In the genomic region with DNA sequence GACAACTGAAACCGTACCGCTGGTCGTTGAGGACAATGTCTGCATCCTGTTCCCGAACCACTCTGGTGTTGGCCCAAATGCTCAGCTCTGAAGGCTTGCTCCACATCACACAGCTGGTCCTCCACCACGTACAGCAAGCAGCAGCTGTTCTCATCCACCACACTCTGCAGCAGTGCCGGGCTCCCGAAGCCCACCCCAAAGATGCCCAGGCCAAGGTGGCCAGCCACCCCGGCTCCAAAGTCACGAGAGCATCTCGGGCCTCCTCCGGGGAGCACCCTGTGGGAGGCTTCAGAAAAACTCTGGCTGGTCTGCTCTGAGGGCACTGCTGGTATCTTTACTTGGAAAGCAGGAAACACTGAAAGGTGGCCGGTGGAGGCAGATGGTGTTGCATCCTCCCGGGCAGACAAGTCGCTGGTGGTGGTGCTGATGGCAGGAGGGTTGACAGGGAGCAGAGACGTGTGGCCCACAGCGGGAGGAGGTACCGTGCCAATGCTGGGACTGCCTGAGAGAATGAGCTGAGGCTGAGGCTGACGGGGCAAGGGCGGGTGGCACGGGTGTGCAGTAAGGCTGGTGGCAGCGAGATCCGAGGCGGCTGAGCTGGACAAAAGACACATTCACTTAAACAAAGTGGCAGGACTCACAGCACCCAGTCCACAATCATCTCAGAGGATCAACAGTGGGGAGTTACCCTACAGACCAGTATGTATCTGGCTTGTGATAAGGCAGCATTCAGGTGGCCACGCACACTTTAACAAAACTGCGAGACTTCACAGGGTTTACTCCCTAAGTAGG, we compare ENCODE assay signal across 9 cellular contexts. TPM values are rescaled to one million over a fixed set of nuclear protein-coding genes. Genes with fewer than 3 reads are reported as not detected.
DNase-seq lines count a peak whose midpoint lies in the region; ATAC-seq and TF ChIP-seq lines count a peak whose summit lies in the region.
"Had no signal": no experiment of that assay in that cellular context is flagged by ENCODE, and none has a peak within 500 bp of the region (broad histone marks: within the 10 kb centered on the region; RNA-seq: fewer than 3 reads in every experiment).

No MANE protein-coding gene starts in this region.

- peaks cover 23% of the 10 kb centered on the region for H3K36me3 ChIP-seq in RWPE2 (ENCODE audit: low read depth)

- no peak overlapping the region for H3K27ac ChIP-seq in RWPE2 (ENCODE audit: poor library complexity, severe bottlenecking)

- intact Hi-C loops in Calu3 (cut with micrococcal nuclease; ENCODE audit: unreplicated experiment) (no loop called here), lower leg skin (cut with DNase I; ENCODE audit: low total_unique reads) (no loop called here), posterior vena cava (cut with DNase I) (no loop called here)

- H3K9me3 Mint-ChIP-seq in Calu3 (ENCODE audit: low read depth, unreplicated experiment) (no peaks in the 10 kb centered on the region), neural crest cell (no peaks in the 10 kb centered on the region)

- peaks cover 7% of the 10 kb centered on the region for H3K27me3 ChIP-seq in RWPE2 (ENCODE audit: insufficient read depth, poor library complexity, severe bottlenecking)

- DNase-seq in Calu3 (no peak), RWPE2 (ENCODE audit: low spot score) (peak; percentile 62), epithelial cell of esophagus (ENCODE audit: low read depth) (no peak), neural crest cell (ENCODE audit: low read depth, low spot score) (no peak), lower leg skin (ENCODE audit: low spot score in 2 of 2) (no peak), NCI-H1694 (lab: John Stamatoyannopoulos, UW) (no peak), NCI-H526 (lab: John Stamatoyannopoulos, UW) (no peak), posterior vena cava (ENCODE audit: low spot score) (no peak)
- DNase-seq: NCI-H1417 treated with DMSO at 0.1 percent for 48 hours had no signal

- TF ChIP-seq POLR2A in lower leg skin (IDR thresholded peaks at IDR 0.05): no peak

- BruUV-seq in Calu3 (replicated peaks; lab: Mats Ljungman, UMichigan): no TSS peak

- H3K27me3 Mint-ChIP-seq in Calu3 (ENCODE audit: unreplicated experiment) (peaks cover 13% of the 10 kb centered on the region), neural crest cell (ENCODE audit: low read depth) (peaks cover 21% of the 10 kb centered on the region)

- H3K4me3 Mint-ChIP-seq in Calu3 (ENCODE audit: low read depth, unreplicated experiment) (peak overlapping the region; percentile 24), neural crest cell (peak overlapping the region; percentile 89)

- ATAC-seq in RWPE2 (ENCODE audit: low read depth): no peak

- H3K4me3 ChIP-seq in RWPE2 (ENCODE audit: severe bottlenecking) (peak overlapping the region; percentile 52), epithelial cell of esophagus (ENCODE audit: low read length) (peak overlapping the region; percentile 53), lower leg skin (ENCODE audit: low read depth, poor library complexity, severe bottlenecking) (no peak overlapping the region)

- 73 to 84% methylated on average over 24 to 25 of the region's 25 CpGs for WGBS in lower leg skin, 2 donors

- H3K4me1 Mint-ChIP-seq in Calu3 (ENCODE audit: low read depth, unreplicated experiment): peaks cover 8% of the 10 kb centered on the region
- peaks cover 21% of the 10 kb centered on the region for H3K4me1 Mint-ChIP-seq in neural crest cell

- no peaks in the 10 kb centered on the region for H3K4me1 ChIP-seq in RWPE2 (ENCODE audit: insufficient read depth, poor library complexity, severe bottlenecking)

- TF ChIP-seq CTCF in Calu3 (IDR thresholded peaks at IDR 0.05; ENCODE audit: unreplicated experiment) (no peak), RWPE2 (IDR thresholded peaks at IDR 0.05; ENCODE audit: poor library complexity, severe bottlenecking) (no peak), epithelial cell of esophagus (IDR thresholded peaks at IDR 0.05; ENCODE audit: insufficient read depth, low read depth, low read length, missing control alignments) (no peak), neural crest cell (conservative IDR thresholded peaks at IDR 0.05) (no peak), lower leg skin (IDR thresholded peaks at IDR 0.05) (no peak)

- H3K9me3 ChIP-seq in RWPE2 (ENCODE audit: severe bottlenecking): no peaks in the 10 kb centered on the region

- H3K27ac Mint-ChIP-seq in Calu3 (ENCODE audit: unreplicated experiment): no peak overlapping the region
- H3K27ac Mint-ChIP-seq in neural crest cell (ENCODE audit: unreplicated experiment): peak overlapping the region; percentile 71

- CTCF ChIA-PET in Calu3 (lab: Charles Lee): no interaction called here

- H3K36me3 Mint-ChIP-seq in Calu3 (ENCODE audit: insufficient read depth, unreplicated experiment) (peaks cover 6% of the 10 kb centered on the region), neural crest cell (ENCODE audit: low read depth) (no peaks in the 10 kb centered on the region)

RNA-seq across cellular contexts. Expression of a gene that starts 6.5 kb away (rescaled TPM):
- total RNA-seq in Calu3 (2022) (not detected in 2 replicates), neural crest cell (not detected in 2 replicates), lower leg skin (not detected), posterior vena cava (not detected)

RNA-seq across cellular contexts. Expression of a gene that starts 26.8 kb away (rescaled TPM):
- total RNA-seq in Calu3 (2022): 2.7 and 4.2 TPM in 2 replicates
- 3.8 and 4.7 TPM in 2 replicates for total RNA-seq in neural crest cell
- total RNA-seq in lower leg skin: 1 to 10 TPM; 1.6 to 8.7 (median 3.6) TPM
- total RNA-seq in posterior vena cava: 10 to 100 TPM in 1 of 2 donors, 1 to 10 TPM in 1; 3.6 to 14.5 TPM

RNA-seq across cellular contexts. Expression of a gene that starts 50.5 kb away (rescaled TPM):
- total RNA-seq in Calu3 (2022) (35.8 and 38.1 TPM in 2 replicates), neural crest cell (57.9 and 59.6 TPM in 2 replicates), lower leg skin (10 to 100 TPM; 43.6 to 55.3 (median 49.7) TPM), posterior vena cava (10 to 100 TPM; 30.1 to 30.7 TPM)
